In genomic region chr11:26620282-26621045, GRCh38 we compare ENCODE assay signal across 28 cellular contexts. TPM values are rescaled to one million over a fixed set of nuclear protein-coding genes. Genes with fewer than 3 reads are reported as not detected.
DNase-seq lines count a peak whose midpoint lies in the region; ATAC-seq and TF ChIP-seq lines count a peak whose summit lies in the region.
"Had no signal": no experiment of that assay in that cellular context is flagged by ENCODE, and none has a peak within 500 bp of the region (broad histone marks: within the 10 kb centered on the region; RNA-seq: fewer than 3 reads in every experiment).

No MANE protein-coding gene starts in this region.

- H3K36me3 ChIP-seq in prostate gland, result no peaks in the 10 kb centered on the region
- H3K36me3 ChIP-seq: adrenal gland; BLaER1 treated with 17β-estradiol and CSF1 and Interleukin-3, amounts not matched to agents 10 nM and 100 nM; esophagus muscularis mucosa; tibial artery had no signal

- no peaks in the 10 kb centered on the region for H3K9me3 Mint-ChIP-seq in type B pancreatic cell
- H3K9me3 Mint-ChIP-seq: stimulated activated naive B cell treated with anti-CD40 and anti-IgM and Interleukin-4, amounts not matched to agents 10 μg/mL and 1 μg/mL and 100 μg/mL, for 72 hours had no signal

- H3K27me3 Mint-ChIP-seq in type B pancreatic cell, result no peaks in the 10 kb centered on the region
- H3K27me3 Mint-ChIP-seq: naive B cell; stimulated activated naive B cell treated with anti-CD40 and anti-IgM and Interleukin-4, amounts not matched to agents 10 μg/mL and 1 μg/mL and 100 μg/mL, for 72 hours had no signal

- H3K27ac ChIP-seq in prostate gland, result no peak overlapping the region
- H3K27ac ChIP-seq: 22Rv1; adrenal gland; BLaER1 treated with 17β-estradiol and CSF1 and Interleukin-3, amounts not matched to agents 10 nM and 100 nM; dorsolateral prefrontal cortex; esophagus muscularis mucosa; tibial artery had no signal

- peak in 2 of 3 experiments; percentile 20 to 65 for DNase-seq in NCI-H1417 (lab: John Stamatoyannopoulos, UW)
- no peak for DNase-seq in NCI-H1417 treated with DMSO at 0.1 percent for 48 hours (lab: John Stamatoyannopoulos, UW)
- peak; percentile 1 for DNase-seq in fibroblast of peridontal ligament (ENCODE audit: extremely low read depth)
- no peak for DNase-seq in type B pancreatic cell (ENCODE audit: extremely low spot score, unreplicated experiment)
- DNase-seq in AG08395 (ENCODE audit: low spot score), result no peak
- DNase-seq in prostate gland (ENCODE audit: low spot score), result no peak
- DNase-seq in NCI-H524 treated with DMSO at 0.1 percent for 48 hours (lab: John Stamatoyannopoulos, UW), result no peak
- DNase-seq: activated CD4-positive, alpha-beta T cell treated with anti-CD3 and anti-CD28 coated beads for 48 hours; activated CD8-positive, alpha-beta memory T cell treated with anti-CD3 and anti-CD28 coated beads, Interleukin-2, amount 50 U/mL, for 48 hours; activated gamma-delta T cell; adrenal gland; DMS 273 treated with DMSO at 0.1 percent for 48 hours; dorsolateral prefrontal cortex; immature natural killer cell; naive B cell; NCI-H187; NCI-H446; stimulated activated naive B cell treated with anti-CD40 and anti-IgM and Interleukin-4, amounts not matched to agents 10 μg/mL and 1 μg/mL and 100 μg/mL, for 72 hours; SW 1271; tibial artery had no signal

- H3K4me1 Mint-ChIP-seq in type B pancreatic cell (ENCODE audit: unreplicated experiment), result peaks cover 7% of the 10 kb centered on the region
- H3K4me1 Mint-ChIP-seq: immature natural killer cell; naive B cell; stimulated activated naive B cell treated with anti-CD40 and anti-IgM and Interleukin-4, amounts not matched to agents 10 μg/mL and 1 μg/mL and 100 μg/mL, for 72 hours had no signal

- WGBS in prostate gland, result 95% methylated on average over 1 of the region's 1 CpG

- H3K4me1 ChIP-seq in prostate gland (replicated peaks), result no peaks in the 10 kb centered on the region
- H3K4me1 ChIP-seq: adrenal gland, tibial artery had no signal

- no peaks in the 10 kb centered on the region for H3K36me3 Mint-ChIP-seq in type B pancreatic cell
- H3K36me3 Mint-ChIP-seq: immature natural killer cell; naive B cell; stimulated activated naive B cell treated with anti-CD40 and anti-IgM and Interleukin-4, amounts not matched to agents 10 μg/mL and 1 μg/mL and 100 μg/mL, for 72 hours had no signal

- no peak overlapping the region for H3K4me3 ChIP-seq in prostate gland
- H3K4me3 ChIP-seq: adrenal gland; BLaER1 treated with 17β-estradiol and CSF1 and Interleukin-3, amounts not matched to agents 10 nM and 100 nM; dorsolateral prefrontal cortex; esophagus muscularis mucosa; lung; tibial artery had no signal

- ATAC-seq in SK-N-SH treated with all-trans-retinoic acid at 6 μM for 48 hours, result peak; percentile 11
- ATAC-seq: HCT116; sciatic nerve; stimulated activated naive B cell treated with anti-CD40 and anti-IgM and Interleukin-4, amounts not matched to agents 10 μg/mL and 1 μg/mL and 100 μg/mL, for 72 hours had no signal

- TF ChIP-seq POLR2A in prostate gland (IDR thresholded peaks at IDR 0.05), result no peak

- intact Hi-C loops in prostate gland (cut with DNase I), result no loop called here

- no peak overlapping the region for H3K4me3 Mint-ChIP-seq in type B pancreatic cell
- H3K4me3 Mint-ChIP-seq: immature natural killer cell; naive B cell; stimulated activated naive B cell treated with anti-CD40 and anti-IgM and Interleukin-4, amounts not matched to agents 10 μg/mL and 1 μg/mL and 100 μg/mL, for 72 hours had no signal

- TF ChIP-seq CTCF in type B pancreatic cell (conservative IDR thresholded peaks at IDR 0.05) (no peak), prostate gland (IDR thresholded peaks at IDR 0.05) (no peak)

- peak overlapping the region; percentile 90 for H3K27ac Mint-ChIP-seq in type B pancreatic cell
- H3K27ac Mint-ChIP-seq: immature natural killer cell; naive B cell; stimulated activated naive B cell treated with anti-CD40 and anti-IgM and Interleukin-4, amounts not matched to agents 10 μg/mL and 1 μg/mL and 100 μg/mL, for 72 hours had no signal

- H3K27me3 ChIP-seq in prostate gland (replicated peaks; ENCODE audit: insufficient read depth), result no peaks in the 10 kb centered on the region
- H3K27me3 ChIP-seq: adrenal gland; BLaER1 treated with 17β-estradiol and CSF1 and Interleukin-3, amounts not matched to agents 10 nM and 100 nM; dorsolateral prefrontal cortex; esophagus muscularis mucosa; tibial artery had no signal

- no peaks in the 10 kb centered on the region for H3K9me3 ChIP-seq in prostate gland
- H3K9me3 ChIP-seq: adrenal gland; BLaER1 treated with 17β-estradiol and CSF1 and Interleukin-3, amounts not matched to agents 10 nM and 100 nM; esophagus muscularis mucosa; tibial artery had no signal

TF ChIP-seq in SK-N-SH treated with all-trans-retinoic acid at 6 μM for 48 hours, 23 proteins besides CTCF, POLR2A, EP300 and RAD21:
- no peak for TF ChIP-seq ARNTL (CRISPR knock-in tag; IDR thresholded peaks at IDR 0.05; ENCODE audit: borderline replicate concordance, low read depth)
- no peak for TF ChIP-seq CSRNP3 (CRISPR knock-in tag; IDR thresholded peaks at IDR 0.05)
- no peak for TF ChIP-seq ZFP3 (CRISPR knock-in tag; IDR thresholded peaks at IDR 0.05)
- TF ChIP-seq TOX (CRISPR knock-in tag; IDR thresholded peaks at IDR 0.05; ENCODE audit: borderline replicate concordance), result no peak
- no peak for TF ChIP-seq PPARA (CRISPR knock-in tag; IDR thresholded peaks at IDR 0.05; ENCODE audit: borderline replicate concordance)
- TF ChIP-seq ZNF565 (CRISPR knock-in tag; conservative IDR thresholded peaks at IDR 0.05; ENCODE audit: low read depth), result no peak
- TF ChIP-seq RARB (CRISPR knock-in tag; IDR thresholded peaks at IDR 0.05), result no peak
- no peak for TF ChIP-seq GLIS3 (CRISPR knock-in tag; IDR thresholded peaks at IDR 0.05)
- no peak for TF ChIP-seq SNAI2 (CRISPR knock-in tag; IDR thresholded peaks at IDR 0.05)
- TF ChIP-seq CSDC2 (CRISPR knock-in tag; IDR thresholded peaks at IDR 0.05), result no peak
- no peak for TF ChIP-seq ZNF8 (CRISPR knock-in tag; IDR thresholded peaks at IDR 0.05)
- TF ChIP-seq ZNF70 (CRISPR knock-in tag; IDR thresholded peaks at IDR 0.05), result no peak
- no peak for TF ChIP-seq TCF4 (CRISPR knock-in tag; IDR thresholded peaks at IDR 0.05; ENCODE audit: borderline replicate concordance)

RNA-seq across cellular contexts. Expression of gene MUC15, which starts 48.4 kb away (rescaled TPM):
- 6.9 and 19.7 TPM in 2 replicates for total RNA-seq in type B pancreatic cell (ENCODE audit: low replicate concordance)
- total RNA-seq in prostate gland, result 1 to 10 TPM; 1.5 to 4.1 TPM
- total RNA-seq: osteocyte, sciatic nerve had no signal

Comparison
In these comparisons a context has a peak if more than half of its experiments do, and no peak if none do; other contexts are left out.
1. DNase-seq: peak in NCI-H1417 (2 of 3) and fibroblast of peridontal ligament (single experiment); none in NCI-H1417 treated with DMSO at 0.1 percent for 48 hours (single experiment), type B pancreatic cell (single experiment), AG08395 (single experiment), prostate gland (single experiment) and NCI-H524 treated with DMSO at 0.1 percent for 48 hours (single experiment).